ENCODE assay signal across 1 cellular context in genomic region chr2:31217465-31218200, GRCh38.
TF ChIP-seq lines count a peak whose summit lies in the region.

CAPN14 (minus strand) TSS chr2:31217515; CDS start chr2:31205447, 12,068 bp downstream.

TF ChIP-seq in GM12878, 131 proteins besides CTCF, POLR2A, EP300 and RAD21 (continued from another document):
- TF ChIP-seq E4F1 (IDR thresholded peaks at IDR 0.05; ENCODE audit: borderline replicate concordance, partially characterized antibody) (no peak), HCFC1 (IDR thresholded peaks at IDR 0.05; ENCODE audit: low read length) (no peak), EZH2 (IDR thresholded peaks at IDR 0.05; ENCODE audit: borderline replicate concordance, control insufficient read depth, low read depth, low read length) (no peak), FOXK2 (IDR thresholded peaks at IDR 0.05) (no peak), SP1 (IDR thresholded peaks at IDR 0.05; ENCODE audit: low read depth, low read length) (no peak), NRF1 (conservative IDR thresholded peaks at IDR 0.05; ENCODE audit: low read depth, low read length) (no peak), ZNF217 (IDR thresholded peaks at IDR 0.05) (no peak), NBN (IDR thresholded peaks at IDR 0.05) (no peak)
